20 cellular contexts compared by ENCODE assay signal in the genomic region with DNA sequence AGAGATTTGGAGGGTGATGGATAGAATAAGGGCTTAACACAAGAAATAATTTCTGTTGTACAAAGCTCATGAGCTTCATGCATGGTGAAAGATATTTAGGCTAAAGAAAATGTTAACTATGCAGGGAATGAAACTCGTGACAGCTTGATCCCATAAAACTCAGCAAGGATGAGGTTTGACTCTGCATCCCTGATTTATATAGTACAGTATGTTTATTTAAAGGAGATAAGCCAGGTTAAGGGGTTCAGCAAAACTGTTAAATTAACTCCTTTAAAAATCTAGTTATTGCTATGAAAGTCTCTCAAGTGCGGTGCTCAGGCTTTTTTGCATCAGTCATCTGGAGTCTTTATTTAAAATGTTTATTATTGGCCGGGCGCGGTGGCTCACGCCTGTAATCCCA.
DNase-seq lines count a peak whose midpoint lies in the region; ATAC-seq lines count a peak whose summit lies in the region.
"Had no signal": no experiment of that assay in that cellular context is flagged by ENCODE, and none has a peak within 500 bp of the region (broad histone marks: within the 10 kb centered on the region; RNA-seq: fewer than 3 reads in every experiment).

No MANE protein-coding gene starts in this region.

- H2BK12ac ChIP-seq in mesenchymal stem cell (ENCODE audit: low read length in 2 of 2) = no peak overlapping the region

- no peak overlapping the region for H2BK120ac ChIP-seq in mesenchymal stem cell (ENCODE audit: low read depth, low read length)

- no peak overlapping the region for H2BK15ac ChIP-seq in mesenchymal stem cell (ENCODE audit: low read depth, poor library complexity, severe bottlenecking)

- H3K27me3 Mint-ChIP-seq in activated T-cell treated with anti-CD3 and anti-CD28 coated beads, Interleukin-2, amount 50 U/mL, for 72 hours (ENCODE audit: low read depth) = peaks cover 5% of the 10 kb centered on the region

- peaks cover 0 to 2% of the 10 kb centered on the region in 2 donors for H3K9me3 Mint-ChIP-seq in activated T-cell treated with anti-CD3 and anti-CD28 coated beads, Interleukin-2, amount 50 U/mL, for 72 hours
- H3K9me3 Mint-ChIP-seq: CD4-positive, alpha-beta T cell had no signal

- ATAC-seq in GM18870 (IDR thresholded peaks at IDR 0.05; ENCODE audit: unreplicated experiment) (no peak), HG02981 (IDR thresholded peaks at IDR 0.05; ENCODE audit: unreplicated experiment) (no peak)
- no peak for ATAC-seq in activated T-cell treated with anti-CD3 and anti-CD28 coated beads, Interleukin-2, amount 50 U/mL, for 72 hours (replicated peaks in 1 of 2)
- ATAC-seq: HCT116 had no signal

- no peak overlapping the region for H3K4me2 ChIP-seq in mesenchymal stem cell (ENCODE audit: low read length, poor library complexity, severe bottlenecking)
- H3K4me2 ChIP-seq: PC-9 had no signal

- WGBS in mesenchymal stem cell = 96% methylated on average over 5 of the region's 6 CpGs

- H2AFZ ChIP-seq in mesenchymal stem cell (ENCODE audit: low read depth, low read length) = no peak overlapping the region
- H2AFZ ChIP-seq: PC-9 had no signal

- H3K79me1 ChIP-seq in mesenchymal stem cell (replicated peaks; ENCODE audit: low read length, poor library complexity, severe bottlenecking) = no peaks in the 10 kb centered on the region

- H3K23ac ChIP-seq in mesenchymal stem cell (ENCODE audit: low read length in 2 of 2) = no peak overlapping the region

- H2BK5ac ChIP-seq in mesenchymal stem cell (ENCODE audit: low read depth, low read length, poor library complexity, severe bottlenecking) = no peak overlapping the region

- H3K9me3 ChIP-seq in SK-N-MC (ENCODE audit: low read depth, low read length) (no peaks in the 10 kb centered on the region; the same call in 1 of the 2 replicates), mesenchymal stem cell (ENCODE audit: control insufficient read depth, low read length) (peaks cover 5% of the 10 kb centered on the region)
- H3K9me3 ChIP-seq: BE2C, Caco-2, MG63 had no signal

- no peak overlapping the region for H4K91ac ChIP-seq in mesenchymal stem cell (ENCODE audit: low read length)

- H3K18ac ChIP-seq in mesenchymal stem cell (ENCODE audit: low read depth in 1 of 2, low read length in 2 of 2) = no peak overlapping the region

- no peak overlapping the region for H3K4me3 Mint-ChIP-seq in activated T-cell treated with anti-CD3 and anti-CD28 coated beads, Interleukin-2, amount 50 U/mL, for 72 hours
- H3K4me3 Mint-ChIP-seq: CD4-positive, alpha-beta T cell had no signal

- no peaks in the 10 kb centered on the region for H3K27me3 ChIP-seq in mesenchymal stem cell (ENCODE audit: control insufficient read depth in 1 of 2, insufficient read depth in 1 of 2, low read length in 2 of 2)
- H3K27me3 ChIP-seq: BE2C, MG63 had no signal

- H3K14ac ChIP-seq in mesenchymal stem cell (ENCODE audit: low read length in 2 of 2) = no peak overlapping the region

- H3K36me3 ChIP-seq in SK-N-MC (ENCODE audit: insufficient read depth, low read length) (no peaks in the 10 kb centered on the region), mesenchymal stem cell (ENCODE audit: control insufficient read depth in 1 of 2, insufficient read depth in 2 of 2, low read depth in 1 of 2, low read length in 2 of 2) (no peaks in the 10 kb centered on the region)
- H3K36me3 ChIP-seq: BE2C, MG63 had no signal

- H3K4me1 ChIP-seq in mesenchymal stem cell (ENCODE audit: control insufficient read depth, insufficient read depth, low read depth, low read length) = no peaks in the 10 kb centered on the region
- H3K4me1 ChIP-seq: BE2C, Caco-2 had no signal

- H3K9ac ChIP-seq in SK-N-MC (ENCODE audit: insufficient read length) (no peak overlapping the region), mesenchymal stem cell (ENCODE audit: low read length) (no peak overlapping the region)

- H3K4me1 Mint-ChIP-seq in activated T-cell treated with anti-CD3 and anti-CD28 coated beads, Interleukin-2, amount 50 U/mL, for 72 hours (ENCODE audit: low read depth) = no peaks in the 10 kb centered on the region

- no peak overlapping the region for H4K8ac ChIP-seq in mesenchymal stem cell (ENCODE audit: low read length)

- DNase-seq in EL (peak; percentile 37), SK-N-MC (ENCODE audit: low read depth, low spot score) (no peak), mesenchymal stem cell (peak; percentile 30), NCI-H1930 (lab: John Stamatoyannopoulos, UW) (no peak)
- no peak for DNase-seq in activated T-cell treated with anti-CD3 and anti-CD28 coated beads, Interleukin-2, amount 50 U/mL, for 72 hours
- DNase-seq: BE2C; Caco-2; CD4-positive, alpha-beta T cell; GF-D8; GOT3; MG63; NCI-H1048; NCI-H1436; NCI-H2029; NCI-H526; PC-9 had no signal

- peak overlapping the region; percentile 97 for H3K27ac ChIP-seq in SK-N-MC
- H3K27ac ChIP-seq in mesenchymal stem cell (ENCODE audit: low read length, poor library complexity, severe bottlenecking) = no peak overlapping the region
- H3K27ac ChIP-seq: PC-9, RWPE1 had no signal

- no peak overlapping the region for H3K4ac ChIP-seq in mesenchymal stem cell (ENCODE audit: low read depth in 1 of 2, low read length in 2 of 2)

- H2AK5ac ChIP-seq in mesenchymal stem cell (ENCODE audit: low read length, severe bottlenecking) = no peak overlapping the region

- no peak overlapping the region for H3K27ac Mint-ChIP-seq in activated T-cell treated with anti-CD3 and anti-CD28 coated beads, Interleukin-2, amount 50 U/mL, for 72 hours
- H3K27ac Mint-ChIP-seq: CD4-positive, alpha-beta T cell had no signal

- H3K36me3 Mint-ChIP-seq in activated T-cell treated with anti-CD3 and anti-CD28 coated beads, Interleukin-2, amount 50 U/mL, for 72 hours (ENCODE audit: insufficient read depth in 2 of 2) = no peaks in the 10 kb centered on the region

- H3K4me3 ChIP-seq in SK-N-MC = peak overlapping the region; percentile 28; the same call in 1 of the 2 replicates
- H3K4me3 ChIP-seq in mesenchymal stem cell (ENCODE audit: insufficient read depth in 1 of 2, low read depth in 1 of 2, low read length in 2 of 2) = no peak overlapping the region
- H3K4me3 ChIP-seq: MG63, PC-9 had no signal

Comparison
In these comparisons a context has a peak if more than half of its experiments do, and no peak if none do; other contexts are left out.
1. DNase-seq: peak in EL (single experiment) and mesenchymal stem cell (single experiment); none in SK-N-MC (single experiment), NCI-H1930 (0 of 2) and activated T-cell treated with anti-CD3 and anti-CD28 coated beads, Interleukin-2, amount 50 U/mL, for 72 hours (0 of 2).